2 cellular contexts compared by ENCODE assay signal in genomic region chr2:135011633-135012032, GRCh38.
TF ChIP-seq lines count a peak whose summit lies in the region.

No MANE protein-coding gene starts in this region.

TF ChIP-seq in HepG2, 621 proteins besides CTCF, POLR2A, EP300 and RAD21:
- TF ChIP-seq AGO1 (IDR thresholded peaks at IDR 0.05; ENCODE audit: low read depth, low read length, poor library complexity, severe bottlenecking) (no peak), PCBP2 (optimal IDR thresholded peaks at IDR 0.05; ENCODE audit: low read depth, low read length, poor library complexity, severe bottlenecking) (no peak), ZNF33A (CRISPR knock-in tag; IDR thresholded peaks at IDR 0.05; ENCODE audit: borderline replicate concordance) (no peak), HNRNPK (IDR thresholded peaks at IDR 0.05; ENCODE audit: low read depth, low read length, poor library complexity, severe bottlenecking) (no peak), CENPX (CRISPR knock-in tag; IDR thresholded peaks at IDR 0.05) (no peak), ZNF550 (CRISPR knock-in tag; IDR thresholded peaks at IDR 0.05; ENCODE audit: borderline replicate concordance) (no peak), NRL (CRISPR knock-in tag; IDR thresholded peaks at IDR 0.05; ENCODE audit: borderline replicate concordance) (no peak), ZNF121 (CRISPR knock-in tag; IDR thresholded peaks at IDR 0.05) (peak; percentile 64; the same call in 1 of the 2 replicates), ASH2L (IDR thresholded peaks at IDR 0.05; ENCODE audit: insufficient read length, low read depth, low read length) (no peak), GATAD1 (CRISPR knock-in tag; IDR thresholded peaks at IDR 0.05) (no peak), CCAR2 (optimal IDR thresholded peaks at IDR 0.05; ENCODE audit: low read depth, low read length) (no peak), ZNF460 (CRISPR knock-in tag; IDR thresholded peaks at IDR 0.05; ENCODE audit: borderline replicate concordance) (peak; percentile 70; the same call in 1 of the 2 replicates)

TF ChIP-seq in K562, 482 proteins besides CTCF, POLR2A, EP300 and RAD21:
- TF ChIP-seq BCOR (IDR thresholded peaks at IDR 0.05) = 0 out of 2 replicates have a peak, but pooled peaks have one; percentile 14
- peak; percentile 58; the same call in 1 of the 2 replicates for TF ChIP-seq ZNF121 (CRISPR knock-in tag; conservative IDR thresholded peaks at IDR 0.05)
- 0 out of 4 replicates have a peak, but pooled peaks of 1 of the 2 experiments have one; percentile 9 for TF ChIP-seq KDM1A (IDR thresholded peaks at IDR 0.05)
- no peak for TF ChIP-seq ZNF175 (CRISPR knock-in tag; IDR thresholded peaks at IDR 0.05; ENCODE audit: low read depth)
